Comparison of ENCODE assay signal across 13 cellular contexts in genomic region chr5:177483994-177484901, GRCh38. TPM values are rescaled to one million over a fixed set of nuclear protein-coding genes. Genes with fewer than 3 reads are reported as not detected.
DNase-seq lines count a peak whose midpoint lies in the region; ATAC-seq and TF ChIP-seq lines count a peak whose summit lies in the region.
"Had no signal": no experiment of that assay in that cellular context is flagged by ENCODE, and none has a peak within 500 bp of the region (broad histone marks: within the 10 kb centered on the region; RNA-seq: fewer than 3 reads in every experiment).

No MANE protein-coding gene starts in this region.

- H3K27ac ChIP-seq in H9 (ENCODE audit: insufficient read length, low read depth, low read length) (no peak overlapping the region), ascending aorta (peak overlapping the region; percentile 49 to 91)

- H3K4me2 ChIP-seq in H9 (ENCODE audit: insufficient read depth, insufficient read length, low read length) = no peak overlapping the region

- no peak overlapping the region for H2BK20ac ChIP-seq in H9 (ENCODE audit: low read depth, low read length, poor library complexity, severe bottlenecking)

- no peak overlapping the region for H4K5ac ChIP-seq in H9 (ENCODE audit: insufficient read length, low read depth, low read length)

- no peak overlapping the region for H3K18ac ChIP-seq in H9 (ENCODE audit: insufficient read length, low read depth, low read length)

- H3K9ac ChIP-seq in H9 (ENCODE audit: extremely low read depth, insufficient read length, low read length) = no peak overlapping the region

- TF ChIP-seq CTCF in H9 (conservative IDR thresholded peaks at IDR 0.05) = no peak
- no peak for TF ChIP-seq CTCF in ascending aorta (IDR thresholded peaks at IDR 0.05)
- no peak for TF ChIP-seq CTCF in osteocyte (IDR thresholded peaks at IDR 0.05)

- peaks cover 31 to 80% (median 73%) of the 10 kb centered on the region in 3 experiments for H3K36me3 Mint-ChIP-seq in H9 (ENCODE audit: insufficient read depth in 1 of 3, low read depth in 3 of 3)
- peaks cover 34% of the 10 kb centered on the region for H3K36me3 Mint-ChIP-seq in osteocyte (ENCODE audit: unreplicated experiment)

- no peak overlapping the region for H2BK12ac ChIP-seq in H9 (ENCODE audit: insufficient read length, low read depth, low read length)

- H3K4ac ChIP-seq in H9 (ENCODE audit: low read depth, low read length) = no peak overlapping the region

- H3K27me3 ChIP-seq in H9 (ENCODE audit: insufficient read depth, low read length) (no peaks in the 10 kb centered on the region), ascending aorta (no peaks in the 10 kb centered on the region)
- H3K27me3 ChIP-seq: stomach had no signal

- no peak overlapping the region for H3K4me3 ChIP-seq in ascending aorta
- H3K4me3 ChIP-seq: stomach had no signal

- no peak overlapping the region for H3K14ac ChIP-seq in H9 (ENCODE audit: insufficient read depth, low read length)

- ATAC-seq in GM18517 (IDR thresholded peaks at IDR 0.05; ENCODE audit: unreplicated experiment) = no peak

- no peaks in the 10 kb centered on the region for H3K23me2 ChIP-seq in H9 (ENCODE audit: insufficient read length, low read depth, low read length, poor library complexity, severe bottlenecking)

- H3K27me3 Mint-ChIP-seq in H9 (ENCODE audit: low read depth) = no peaks in the 10 kb centered on the region; the same call in none of the 2 replicates
- no peaks in the 10 kb centered on the region for H3K27me3 Mint-ChIP-seq in osteocyte (ENCODE audit: unreplicated experiment)
- H3K27me3 Mint-ChIP-seq: CD4-positive, CD25-positive, alpha-beta regulatory T cell had no signal

- H3K79me1 ChIP-seq in H9 (ENCODE audit: insufficient read depth, low read depth, low read length, poor library complexity, severe bottlenecking) = no peaks in the 10 kb centered on the region

- no peak overlapping the region for H3K23ac ChIP-seq in H9 (ENCODE audit: insufficient read length, low read depth, low read length)

- no peaks in the 10 kb centered on the region for H3K79me2 ChIP-seq in H9 (ENCODE audit: insufficient read depth, low read length)

- DNase-seq in H9 (no peak), ascending aorta (ENCODE audit: low spot score in 2 of 2) (no peak), osteocyte (ENCODE audit: extremely low spot score, unreplicated experiment) (no peak), NCI-H69 (lab: John Stamatoyannopoulos, UW) (no peak), NCI-H226 (no peak)
- DNase-seq: CD4-positive, CD25-positive, alpha-beta regulatory T cell; H7; KBM-7; NCI-H2029 treated with DMSO at 0.1 percent for 48 hours; OCI-M1; stomach had no signal

- H4K8ac ChIP-seq in H9 (replicated peaks; ENCODE audit: insufficient read length, low read depth, low read length) = peak overlapping the region; percentile 1

- intact Hi-C loops in ascending aorta (cut with DNase I) = no loop called here

- H4K91ac ChIP-seq in H9 (ENCODE audit: insufficient read length, low read depth, low read length) = no peak overlapping the region

- no peak overlapping the region for H2BK120ac ChIP-seq in H9 (ENCODE audit: low read depth, low read length, poor library complexity, severe bottlenecking)

- H3T11ph ChIP-seq in H9 (ENCODE audit: low read length) = no peak overlapping the region

- no peak overlapping the region for H2AK5ac ChIP-seq in H9 (ENCODE audit: insufficient read length, low read length)

- no peak overlapping the region; a peak in 1 of 5 replicates for H3K4me3 Mint-ChIP-seq in H9
- H3K4me3 Mint-ChIP-seq in osteocyte (ENCODE audit: unreplicated experiment) = no peak overlapping the region
- H3K4me3 Mint-ChIP-seq: activated T-helper 1 cell treated with anti-CD3 and anti-CD28 coated beads, Interleukin-12 subunit alpha, Interleukin-12 subunit beta, Interleukin-2, Interleukin-4 antibody, amounts not matched to agents 30 ng/mL and 10 ng/mL and 1 ng/mL, durations not matched to agents 14 hours and 24 hours and 36 hours; CD4-positive, CD25-positive, alpha-beta regulatory T cell had no signal

- H3K56ac ChIP-seq in H9 (ENCODE audit: insufficient read length, low read depth, low read length) = no peak overlapping the region

- H3K9me3 ChIP-seq in H9 (ENCODE audit: control insufficient read depth, low read depth, low read length) (no peaks in the 10 kb centered on the region), ascending aorta (no peaks in the 10 kb centered on the region)
- H3K9me3 ChIP-seq: stomach had no signal

- H3K36me3 ChIP-seq in ascending aorta = peaks cover 50 to 74% of the 10 kb centered on the region in 2 donors

- no peak overlapping the region for H2BK5ac ChIP-seq in H9 (ENCODE audit: insufficient read length, low read length)

- no peak overlapping the region for H2BK15ac ChIP-seq in H9 (ENCODE audit: low read depth, low read length)

- H3K4me1 Mint-ChIP-seq in H9 (peaks cover 0 to 3% of the 10 kb centered on the region in 2 experiments; a peak in 1 of 4 replicates), osteocyte (ENCODE audit: unreplicated experiment) (peaks cover 32% of the 10 kb centered on the region)

- H4K20me1 ChIP-seq in H9 (ENCODE audit: control insufficient read depth, insufficient read depth, insufficient read length) = no peaks in the 10 kb centered on the region

- H3K4me1 ChIP-seq in H9 (ENCODE audit: insufficient read depth, low read length) (no peaks in the 10 kb centered on the region), ascending aorta (peaks cover 27 to 58% of the 10 kb centered on the region in 2 donors)

- H3K27ac Mint-ChIP-seq in H9 (peak overlapping the region in 2 of 3 experiments; percentile 76 to 83; a peak in 5 of 7 replicates), osteocyte (ENCODE audit: unreplicated experiment) (peak overlapping the region; percentile 74)
- H3K27ac Mint-ChIP-seq: activated T-helper 1 cell treated with anti-CD3 and anti-CD28 coated beads, Interleukin-12 subunit alpha, Interleukin-12 subunit beta, Interleukin-2, Interleukin-4 antibody, amounts not matched to agents 30 ng/mL and 10 ng/mL and 1 ng/mL, durations not matched to agents 14 hours and 24 hours and 36 hours had no signal

- no peak overlapping the region for H2AFZ ChIP-seq in H9 (ENCODE audit: low read length)

- no CpG with 5 or more reads among the region's 22 CpGs for WGBS in H9 (ENCODE audit: extremely low coverage, insufficient read length, low lambda C conversion rate)

- H3K9me3 Mint-ChIP-seq in H9 = no peaks in the 10 kb centered on the region
- H3K9me3 Mint-ChIP-seq in osteocyte (ENCODE audit: unreplicated experiment) = no peaks in the 10 kb centered on the region
- H3K9me3 Mint-ChIP-seq: activated T-helper 1 cell treated with anti-CD3 and anti-CD28 coated beads, Interleukin-12 subunit alpha, Interleukin-12 subunit beta, Interleukin-2, Interleukin-4 antibody, amounts not matched to agents 30 ng/mL and 10 ng/mL and 1 ng/mL, durations not matched to agents 14 hours and 24 hours and 36 hours had no signal

RNA-seq across cellular contexts. Expression of gene DBN1, which starts 10.8 kb away (rescaled TPM):
- total RNA-seq in H9 (2021) (339 and 340 TPM in 2 replicates), ascending aorta (151 TPM), osteocyte (248 and 249 TPM in 2 replicates)

RNA-seq across cellular contexts. Expression of gene PDLIM7, which starts 13.2 kb away (rescaled TPM):
- 134 and 137 TPM in 2 replicates for total RNA-seq in H9 (2021)
- total RNA-seq in ascending aorta = 1,082 TPM
- 312 and 358 TPM in 2 replicates for total RNA-seq in osteocyte

RNA-seq across cellular contexts. Expression of gene DOK3, which starts 25.4 kb away (rescaled TPM):
- total RNA-seq in H9 (2021) (15.9 and 16.4 TPM in 2 replicates), ascending aorta (0.32 TPM), osteocyte (5.5 and 7.2 TPM in 2 replicates)

RNA-seq across cellular contexts. Expression of gene DDX41, which starts 32.5 kb away (rescaled TPM):
- total RNA-seq in H9 (2021) (125 and 133 TPM in 2 replicates), ascending aorta (117 TPM), osteocyte (68.7 and 83.1 TPM in 2 replicates)

RNA-seq across cellular contexts. Expression of gene PRR7, which starts 37.6 kb away (rescaled TPM):
- 9.6 and 10.2 TPM in 2 replicates for total RNA-seq in H9 (2021)
- 18.1 TPM for total RNA-seq in ascending aorta
- 2.8 and 4.4 TPM in 2 replicates for total RNA-seq in osteocyte
